8 cellular contexts compared by ENCODE assay signal in the genomic region with DNA sequence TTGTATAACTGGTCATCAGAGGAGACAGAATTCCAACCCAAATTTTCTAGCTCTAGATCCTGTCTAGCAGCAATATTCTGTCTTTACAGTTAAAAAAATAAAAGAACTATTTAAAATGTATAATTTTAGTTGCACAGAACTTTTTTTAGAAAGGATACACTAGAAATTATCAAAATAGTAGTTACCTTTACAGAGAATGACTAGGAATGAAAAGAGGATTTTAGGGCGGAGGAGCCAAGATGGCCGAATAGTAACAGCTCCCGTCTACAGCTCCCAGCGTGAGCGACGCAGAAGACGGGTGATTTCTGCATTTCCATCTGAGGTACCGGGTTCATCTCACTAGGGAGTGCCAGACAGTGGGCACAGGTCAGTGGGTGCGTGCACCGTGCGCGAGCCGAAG.
DNase-seq lines count a peak whose midpoint lies in the region; ATAC-seq and TF ChIP-seq lines count a peak whose summit lies in the region.
"Not testable (repeated sequence)": the region's sequence is repeated elsewhere in the genome, so short reads cannot be mapped to it uniquely, and the experiment has no call there.

No MANE protein-coding gene starts in this region.

- RAD21 ChIA-PET in HCT116 (lab: Charles Lee; ENCODE audit: low non-redundant PET in 1 of 2, low total read pairs in 2 of 2, uncharacterized antibody in 2 of 2, unreplicated experiment in 2 of 2) = not testable (repeated sequence)

- H3K9me2 ChIP-seq in HCT116 (ENCODE audit: insufficient read depth) = not testable (repeated sequence)

- peak overlapping the region; percentile 99 for H2AFZ ChIP-seq in HCT116 (ENCODE audit: low read depth, low read length, poor library complexity, severe bottlenecking)

- DNase-seq in Caco-2 = peak; percentile 28 to 41
- DNase-seq in HCT116 (ENCODE audit: low read depth, low spot score); Panc1 (ENCODE audit: low read depth, low spot score); endodermal cell; neural crest cell (ENCODE audit: low read depth, low spot score): not testable (repeated sequence)
- DNase-seq in LoVo (ENCODE audit: low spot score) = peak; percentile 23
- DNase-seq in NCI-H2081 (lab: John Stamatoyannopoulos, UW) = peak; percentile 25 to 56
- peak; percentile 62 for DNase-seq in NCI-H748 (lab: John Stamatoyannopoulos, UW; ENCODE audit: unreplicated experiment)

- ATAC-seq in HCT116 = peak; percentile 53
- ATAC-seq in Panc1 = not testable (repeated sequence)

- H3K9me3 Mint-ChIP-seq in Caco-2 (ENCODE audit: unreplicated experiment); endodermal cell; neural crest cell: not testable (repeated sequence)

- H3K27ac ChIP-seq in HCT116 (ENCODE audit: low read depth, low read length) = peak overlapping the region; percentile 87
- not testable (repeated sequence) for H3K27ac ChIP-seq in Panc1 (ENCODE audit: low read length); endodermal cell (ENCODE audit: low read depth, low read length)

- peak overlapping the region; percentile 55 for H3K4me3 ChIP-seq in Caco-2 (ENCODE audit: low read depth, low read length)
- H3K4me3 ChIP-seq in HCT116 (replicated peaks in 1 of 2; ENCODE audit: low read depth in 1 of 2, low read length in 2 of 2) = peak overlapping the region; percentile 57 to 69
- peak overlapping the region; percentile 32 to 34 for H3K4me3 ChIP-seq in Panc1 (ENCODE audit: low read depth in 2 of 2, low read length in 2 of 2)
- H3K4me3 ChIP-seq in endodermal cell (ENCODE audit: low read length) = not testable (repeated sequence)

- H3K27ac Mint-ChIP-seq in Caco-2 (ENCODE audit: unreplicated experiment) = peak overlapping the region; percentile 83
- peak overlapping the region; percentile 89 for H3K27ac Mint-ChIP-seq in endodermal cell
- not testable (repeated sequence) for H3K27ac Mint-ChIP-seq in neural crest cell (ENCODE audit: unreplicated experiment)

- TF ChIP-seq CTCF in Caco-2 (IDR thresholded peaks at IDR 0.05; ENCODE audit: insufficient read depth in 1 of 2, low read depth in 1 of 2, low read length in 1 of 2, severe bottlenecking in 1 of 2, unreplicated experiment in 1 of 2); HCT116 (IDR thresholded peaks at IDR 0.05 in 2 of 3, conservative IDR thresholded peaks at IDR 0.05 in 1 of 3; ENCODE audit: borderline replicate concordance in 1 of 3, insufficient read depth in 1 of 3, low read depth in 2 of 3, low read length in 2 of 3); Panc1 (IDR thresholded peaks at IDR 0.05); endodermal cell (conservative IDR thresholded peaks at IDR 0.05); neural crest cell (conservative IDR thresholded peaks at IDR 0.05): not testable (repeated sequence)

- not testable (repeated sequence) for H3K36me3 ChIP-seq in Caco-2 (ENCODE audit: control insufficient read depth, insufficient read depth, low read length); HCT116 (ENCODE audit: control insufficient read depth in 1 of 2, insufficient read depth in 2 of 2, low read length in 2 of 2); Panc1 (ENCODE audit: control insufficient read depth, insufficient read depth, low read length); endodermal cell (ENCODE audit: control insufficient read depth, insufficient read depth, low read length)

- H3K4me2 ChIP-seq in HCT116 (ENCODE audit: low read length) = peak overlapping the region; percentile 82

- 82 to 94% methylated on average over 2 to 13 of the region's 13 CpGs for WGBS in endodermal cell (ENCODE audit: insufficient coverage in 1 of 2, insufficient read length in 1 of 2), 2 experiments

- not testable (repeated sequence) for H3K27me3 ChIP-seq in Caco-2 (replicated peaks; ENCODE audit: control insufficient read depth, insufficient read depth, low read length); HCT116 (ENCODE audit: insufficient read depth, low read length); Panc1 (ENCODE audit: control insufficient read depth, insufficient read depth, low read length); endodermal cell (ENCODE audit: control insufficient read depth, insufficient read depth, low read length, poor library complexity, severe bottlenecking)

- H3K36me3 Mint-ChIP-seq in Caco-2 (ENCODE audit: insufficient read depth, unreplicated experiment); endodermal cell (ENCODE audit: low read depth); neural crest cell (ENCODE audit: low read depth): not testable (repeated sequence)

- H3K4me3 Mint-ChIP-seq in Caco-2 (ENCODE audit: unreplicated experiment) = peak overlapping the region; percentile 77
- peak overlapping the region; percentile 50 for H3K4me3 Mint-ChIP-seq in endodermal cell
- peak overlapping the region; percentile 72 for H3K4me3 Mint-ChIP-seq in neural crest cell

- CTCF ChIA-PET in Caco-2 (lab: Charles Lee) = interaction anchor here (1.0 to 1.2 kb wide), 2 partner anchors 47 to 177 kb away, joined by 3 to 14 read pairs; no protein-coding TSS in a partner anchor
- CTCF ChIA-PET in HCT116 (lab: Charles Lee) = interaction anchor here (0.9 to 1.0 kb wide), 2 partner anchors 11 to 145 kb away, joined by 3 to 4 read pairs; no protein-coding TSS in a partner anchor
- CTCF ChIA-PET in Panc1 (lab: Charles Lee) = not testable (repeated sequence)

- in situ Hi-C loops in Panc1 (cut with HindIII; ENCODE audit: low pct_unique_long_range_greater_than_20kb, low sequenced_read_pairs) = not testable (repeated sequence)

- H3K9me3 ChIP-seq in Caco-2; HCT116 (ENCODE audit: control insufficient read depth in 1 of 2, insufficient read depth in 1 of 2, low read depth in 1 of 2, low read length in 2 of 2); Panc1 (ENCODE audit: control insufficient read depth, insufficient read depth, low read depth, low read length); endodermal cell (ENCODE audit: control insufficient read depth, low read length): not testable (repeated sequence)

- TF ChIP-seq RAD21 in HCT116 (IDR thresholded peaks at IDR 0.05; ENCODE audit: low read depth) = not testable (repeated sequence)

- POLR2A ChIA-PET in Caco-2 (lab: Charles Lee); Panc1 (lab: Charles Lee): not testable (repeated sequence)
- POLR2A ChIA-PET in HCT116 (lab: Charles Lee) = interaction anchor here (1.3 to 1.7 kb wide), 2 partner anchors 9 to 11 kb away, joined by 6 read pairs; no protein-coding TSS in a partner anchor

- H3K9ac ChIP-seq in HCT116 (ENCODE audit: low read length) = peak overlapping the region; percentile 69
- H3K9ac ChIP-seq in endodermal cell (ENCODE audit: extremely low read depth, low read length, poor library complexity, severe bottlenecking) = not testable (repeated sequence)

- H3K4me1 ChIP-seq in Caco-2; HCT116 (ENCODE audit: control insufficient read depth in 1 of 2, insufficient read depth in 2 of 2, low read length in 2 of 2); Panc1 (ENCODE audit: control insufficient read depth, insufficient read depth, low read length); endodermal cell (ENCODE audit: control insufficient read depth, insufficient read depth, low read length): not testable (repeated sequence)

- H4K20me1 ChIP-seq in HCT116 (ENCODE audit: insufficient read depth) = not testable (repeated sequence)

- H3K27me3 Mint-ChIP-seq in Caco-2 (ENCODE audit: insufficient read depth, unreplicated experiment); endodermal cell (ENCODE audit: insufficient read depth); neural crest cell (ENCODE audit: low read depth): not testable (repeated sequence)

- not testable (repeated sequence) for H3K79me2 ChIP-seq in HCT116 (ENCODE audit: insufficient read depth, low read length)

- TF ChIP-seq POLR2A in HCT116 (IDR thresholded peaks at IDR 0.05; ENCODE audit: borderline replicate concordance, extremely low read depth, insufficient read depth, insufficient read length) = not testable (repeated sequence)

- not testable (repeated sequence) for H3K4me1 Mint-ChIP-seq in Caco-2 (ENCODE audit: low read depth, unreplicated experiment); endodermal cell; neural crest cell

- not testable (repeated sequence) for BruUV-seq in Caco-2 (replicated peaks; lab: Mats Ljungman, UMichigan); Panc1 (replicated peaks; lab: Mats Ljungman, UMichigan)
- BruUV-seq in HCT116 (replicated peaks; lab: Mats Ljungman, UMichigan) = TSS peak; percentile 66

- intact Hi-C loops in Caco-2 (cut with micrococcal nuclease; ENCODE audit: unreplicated experiment) = loop anchor here (5.0 kb wide), 1 partner anchor 44 kb away; no protein-coding TSS in a partner anchor
- intact Hi-C loops in HCT116 (cut with micrococcal nuclease) = loop anchor here (2.0 to 10.0 kb wide), 2 partner anchors 67 to 647 kb away; partner anchors contain the start of genes CADPS2 and FEZF1
- intact Hi-C loops in Panc1 (cut with micrococcal nuclease; ENCODE audit: unreplicated experiment) = not testable (repeated sequence)

TF ChIP-seq in HCT116, 20 proteins besides CTCF, POLR2A, EP300 and RAD21:
- TF ChIP-seq YY1 (IDR thresholded peaks at IDR 0.05; ENCODE audit: extremely low read depth, insufficient replicate concordance, low read depth, low read length) = peak; percentile 82
